Comparison of ENCODE assay signal across 8 cellular contexts in the genomic region with DNA sequence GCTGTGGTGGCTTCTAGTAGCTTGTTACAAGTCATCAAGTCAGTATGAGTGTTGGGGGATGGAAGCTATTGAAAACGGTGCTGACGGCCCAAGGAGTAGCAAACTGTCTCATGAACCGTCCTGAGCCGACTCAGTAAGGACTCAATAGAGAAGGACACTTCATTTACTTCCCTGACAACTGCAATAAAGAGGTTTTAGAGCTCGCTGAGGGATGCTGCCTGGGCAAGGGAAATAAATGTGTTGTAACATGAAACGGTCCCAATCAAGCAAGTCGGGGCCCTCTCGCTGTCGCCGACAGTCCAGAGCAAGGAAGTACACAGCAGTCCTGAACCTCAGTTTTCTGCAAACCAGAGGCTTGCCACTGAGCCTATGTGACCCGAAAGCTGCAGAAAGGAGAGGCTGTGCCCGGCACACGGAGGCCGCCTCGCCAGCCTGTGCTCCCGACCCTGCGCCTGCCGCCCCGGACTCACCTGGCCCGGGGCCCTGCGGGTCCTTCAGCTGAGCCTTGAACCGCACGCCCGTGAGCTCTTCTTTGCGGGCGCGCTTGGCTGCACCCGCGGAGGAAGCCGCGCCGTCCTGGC. TPM values are rescaled to one million over a fixed set of nuclear protein-coding genes. Genes with fewer than 3 reads are reported as not detected.
DNase-seq lines count a peak whose midpoint lies in the region; ATAC-seq and TF ChIP-seq lines count a peak whose summit lies in the region.

No MANE protein-coding gene starts in this region.

- no peaks in the 10 kb centered on the region for H3K9me3 Mint-ChIP-seq in activated naive CD4-positive, alpha-beta T cell treated with anti-CD3 and anti-CD28 coated beads, Interleukin-2, amount 50 U/mL, for 72 hours

- H3K4me1 ChIP-seq in iPS-20b (ENCODE audit: insufficient read depth, low read length) = peaks cover 3% of the 10 kb centered on the region
- peaks cover 15 to 35% (median 25%) of the 10 kb centered on the region in 4 donors for H3K4me1 ChIP-seq in stomach

- H3K27me3 ChIP-seq in iPS-20b (ENCODE audit: insufficient read depth, low read length) (peaks cover 21% of the 10 kb centered on the region), stomach (peaks cover 0 to 6% (median 0%) of the 10 kb centered on the region in 3 donors)

- peak overlapping the region; percentile 82 for H3K9ac ChIP-seq in iPS-20b (ENCODE audit: low read depth, low read length)

- ATAC-seq in HG03432 (IDR thresholded peaks at IDR 0.05; ENCODE audit: unreplicated experiment) = peak; percentile 42
- peak; percentile 22 to 49 for ATAC-seq in activated naive CD4-positive, alpha-beta T cell treated with anti-CD3 and anti-CD28 coated beads, Interleukin-2, amount 50 U/mL, for 72 hours

- no peak for TF ChIP-seq EP300 in stomach (IDR thresholded peaks at IDR 0.05)

- no peak for TF ChIP-seq POLR2A in stomach (IDR thresholded peaks at IDR 0.05)

- peak; percentile 27 for DNase-seq in NCI-H748 (lab: John Stamatoyannopoulos, UW; ENCODE audit: unreplicated experiment)
- no peak for DNase-seq in NCI-H748 treated with DMSO at 0.1 percent for 48 hours (lab: John Stamatoyannopoulos, UW)
- DNase-seq in activated naive CD4-positive, alpha-beta T cell treated with anti-CD3 and anti-CD28 coated beads, Interleukin-2, amount 50 U/mL, for 72 hours (ENCODE audit: low spot score in 2 of 2) = no peak
- DNase-seq in stomach = no peak
- no peak for DNase-seq in NCI-H128 (lab: John Stamatoyannopoulos, UW; ENCODE audit: unreplicated experiment)
- DNase-seq in NCI-H2107 treated with DMSO at 0.1 percent for 48 hours (lab: John Stamatoyannopoulos, UW; ENCODE audit: unreplicated experiment) = no peak

- WGBS in stomach, 5 donors = 0 to 1% (median 0%) methylated on average over 18 to 32 of the region's 32 CpGs

- no peak for TF ChIP-seq CTCF in stomach (IDR thresholded peaks at IDR 0.05)

- H3K27ac ChIP-seq in iPS-20b (ENCODE audit: low read length) (no peak overlapping the region), stomach (peak overlapping the region in 4 of 5 donors; percentile 88 to 94 (median 90))

- intact Hi-C loops in stomach (cut with DNase I; ENCODE audit: low total_unique reads) = loop anchor here (10.0 kb wide), 1 partner anchor 212 kb away; no protein-coding TSS in a partner anchor

- H3K36me3 ChIP-seq in iPS-20b (ENCODE audit: insufficient read depth, low read depth, low read length) = peaks cover 24% of the 10 kb centered on the region
- H3K36me3 ChIP-seq in stomach = peaks cover 0 to 14% (median 0%) of the 10 kb centered on the region in 4 donors

- H3K4me3 ChIP-seq in iPS-20b (ENCODE audit: low read length) (peak overlapping the region; percentile 99), stomach (peak overlapping the region; percentile 98 to 100 (median 100))

- H3K9me3 ChIP-seq in iPS-20b (ENCODE audit: insufficient read depth, low read depth, low read length) = peaks cover 6% of the 10 kb centered on the region; the same call in 1 of the 2 replicates
- H3K9me3 ChIP-seq in stomach = no peaks in the 10 kb centered on the region

- peak overlapping the region in 1 of 2 donors; percentile 93 for H3K27ac Mint-ChIP-seq in activated naive CD4-positive, alpha-beta T cell treated with anti-CD3 and anti-CD28 coated beads, Interleukin-2, amount 50 U/mL, for 72 hours

- H3K36me3 Mint-ChIP-seq in activated naive CD4-positive, alpha-beta T cell treated with anti-CD3 and anti-CD28 coated beads, Interleukin-2, amount 50 U/mL, for 72 hours = peaks cover 29 to 36% of the 10 kb centered on the region in 2 donors

RNA-seq across cellular contexts. Expression of gene URB1, which starts 0.4 kb away (rescaled TPM):
- total RNA-seq in activated naive CD4-positive, alpha-beta T cell treated with anti-CD3 and anti-CD28 coated beads, Interleukin-2, amount 50 U/mL, for 72 hours = 10 to 100 TPM; 20.5 to 25.3 TPM
- total RNA-seq in stomach = 10 to 100 TPM in 4 of 5 donors, 1 to 10 TPM in 1; 9.3 to 16.3 (median 15.4) TPM
- 1 to 10 TPM; 1.2 to 3.4 (median 1.9) TPM for polyA plus RNA-seq in stomach

RNA-seq across cellular contexts. Expression of gene EVA1C, which starts 20.1 kb away (rescaled TPM):
- 10 to 100 TPM in 1 of 2 donors, 1 to 10 TPM in 1; 7.8 to 15.2 TPM for total RNA-seq in activated naive CD4-positive, alpha-beta T cell treated with anti-CD3 and anti-CD28 coated beads, Interleukin-2, amount 50 U/mL, for 72 hours
- total RNA-seq in stomach = 100 to 1,000 TPM in 1 of 5 donors, 10 to 100 TPM in 4; 10.6 to 142 (median 48.7) TPM
- polyA plus RNA-seq in stomach = 10 to 100 TPM; 18.2 to 39.1 (median 33.6) TPM
